8 cellular contexts compared by ENCODE assay signal in genomic region chr1:146376708-146377496, GRCh38.
DNase-seq lines count a peak whose midpoint lies in the region; ATAC-seq, FAIRE-seq and TF ChIP-seq lines count a peak whose summit lies in the region.
"Not testable (repeated sequence)": the region's sequence is repeated elsewhere in the genome, so short reads cannot be mapped to it uniquely, and the experiment has no call there.

No MANE protein-coding gene starts in this region.

- intact Hi-C loops in head of caudate nucleus (cut with DNase I); pancreas (cut with DNase I); tibial artery (cut with DNase I; ENCODE audit: low total_unique reads): not testable (repeated sequence)

- FAIRE-seq in pancreas (lab: Jason Lieb, UNC): not testable (repeated sequence)

- H3K36me3 ChIP-seq in pancreas, tibial artery: not testable (repeated sequence)

- H3K27ac ChIP-seq in pancreas: peak overlapping the region; percentile 80 to 94 (median 86)
- peak overlapping the region; percentile 86 to 92 for H3K27ac ChIP-seq in tibial artery

- H3K9me3 ChIP-seq in pancreas, tibial artery: not testable (repeated sequence)

- not testable (repeated sequence) for H3K27me3 Mint-ChIP-seq in activated naive CD8-positive, alpha-beta T cell

- not testable (repeated sequence) for H3K9me3 Mint-ChIP-seq in activated naive CD8-positive, alpha-beta T cell (ENCODE audit: low read depth)

- H3K27ac Mint-ChIP-seq in activated naive CD8-positive, alpha-beta T cell: peak overlapping the region; percentile 98

- H3K4me3 Mint-ChIP-seq in activated naive CD8-positive, alpha-beta T cell: peak overlapping the region; percentile 79

- H3K4me3 ChIP-seq in pancreas (peak overlapping the region in 2 of 4 donors; percentile 31 to 33), tibial artery (peak overlapping the region; percentile 41 to 51)

- not testable (repeated sequence) for H3K4me1 ChIP-seq in pancreas, tibial artery

- WGBS in pancreas, 2 donors: 0 to 1% methylated on average over 34 to 42 of the region's 42 CpGs

- ATAC-seq in HG02623 (IDR thresholded peaks at IDR 0.05; ENCODE audit: unreplicated experiment) (peak; percentile 81), SK-N-SH treated with all-trans-retinoic acid at 6 μM for 48 hours (peak; percentile 98), pancreas (peak; percentile 79 to 94 (median 86))

- H3K36me3 Mint-ChIP-seq in activated naive CD8-positive, alpha-beta T cell: not testable (repeated sequence)

- peak; percentile 65 for DNase-seq in GM10266 (ENCODE audit: extremely low spot score)
- DNase-seq in NCI-H1092 treated with DMSO at 0.1 percent for 48 hours (lab: John Stamatoyannopoulos, UW): peak; percentile 98
- DNase-seq in head of caudate nucleus: peak; percentile 54 to 92 (median 80)
- peak; percentile 50 to 80 (median 73) for DNase-seq in pancreas
- DNase-seq in tibial artery: peak; percentile 60 to 89

- H3K4me1 Mint-ChIP-seq in activated naive CD8-positive, alpha-beta T cell (ENCODE audit: low read depth): peaks cover 16% of the 10 kb centered on the region

- TF ChIP-seq CTCF in GM10266 (IDR thresholded peaks at IDR 0.05; ENCODE audit: control insufficient read depth, insufficient read depth, low read depth, missing control alignments); pancreas (IDR thresholded peaks at IDR 0.05); tibial artery (IDR thresholded peaks at IDR 0.05): not testable (repeated sequence)

- H3K27me3 ChIP-seq in pancreas, tibial artery: not testable (repeated sequence)

TF ChIP-seq in SK-N-SH treated with all-trans-retinoic acid at 6 μM for 48 hours, 23 proteins besides CTCF, POLR2A, EP300 and RAD21:
- TF ChIP-seq ZNF70 (CRISPR knock-in tag; IDR thresholded peaks at IDR 0.05): peak; percentile 83
- peak; percentile 99 for TF ChIP-seq CSRNP3 (CRISPR knock-in tag; IDR thresholded peaks at IDR 0.05)
- peak; percentile 99 for TF ChIP-seq RARB (CRISPR knock-in tag; IDR thresholded peaks at IDR 0.05)
- peak; percentile 99 for TF ChIP-seq ZC3H10 (CRISPR knock-in tag; IDR thresholded peaks at IDR 0.05)
- peak; percentile 73 for TF ChIP-seq CSDC2 (CRISPR knock-in tag; IDR thresholded peaks at IDR 0.05)
- peak; percentile 57; the same call in 1 of the 2 replicates for TF ChIP-seq TSHZ2 (CRISPR knock-in tag; IDR thresholded peaks at IDR 0.05)
- TF ChIP-seq TOX (CRISPR knock-in tag; IDR thresholded peaks at IDR 0.05; ENCODE audit: borderline replicate concordance): peak; percentile 100
- peak; percentile 97 for TF ChIP-seq CREB5 (CRISPR knock-in tag; IDR thresholded peaks at IDR 0.05; ENCODE audit: low read depth)
- TF ChIP-seq PATZ1 (CRISPR knock-in tag; IDR thresholded peaks at IDR 0.05; ENCODE audit: borderline replicate concordance): peak; percentile 100
- TF ChIP-seq ZNF565 (CRISPR knock-in tag; conservative IDR thresholded peaks at IDR 0.05; ENCODE audit: low read depth): peak; percentile 92
- TF ChIP-seq GLIS3 (CRISPR knock-in tag; IDR thresholded peaks at IDR 0.05): peak; percentile 99
- peak; percentile 94 for TF ChIP-seq PPARA (CRISPR knock-in tag; IDR thresholded peaks at IDR 0.05; ENCODE audit: borderline replicate concordance)
- peak; percentile 95 for TF ChIP-seq ARNTL (CRISPR knock-in tag; IDR thresholded peaks at IDR 0.05; ENCODE audit: borderline replicate concordance, low read depth)
- peak; percentile 29; the same call in 1 of the 2 replicates for TF ChIP-seq ZFP3 (CRISPR knock-in tag; IDR thresholded peaks at IDR 0.05)
- TF ChIP-seq ZNF8 (CRISPR knock-in tag; IDR thresholded peaks at IDR 0.05): peak; percentile 78
- peak; percentile 73 for TF ChIP-seq TCF4 (CRISPR knock-in tag; IDR thresholded peaks at IDR 0.05; ENCODE audit: borderline replicate concordance)
- TF ChIP-seq POU6F1 (CRISPR knock-in tag; IDR thresholded peaks at IDR 0.05; ENCODE audit: borderline replicate concordance, low read depth): peak; percentile 100
- peak; percentile 68; the same call in 1 of the 2 replicates for TF ChIP-seq ZFP30 (CRISPR knock-in tag; IDR thresholded peaks at IDR 0.05)
- TF ChIP-seq ESRRG (CRISPR knock-in tag; IDR thresholded peaks at IDR 0.05): peak; percentile 98
